Comparison of ENCODE assay signal across 21 cellular contexts in genomic region chr10:103226011-103226410, GRCh38. TPM values are rescaled to one million over a fixed set of nuclear protein-coding genes. Genes with fewer than 3 reads are reported as not detected.
"Had no signal": no experiment of that assay in that cellular context is flagged by ENCODE, and none has a peak within 500 bp of the region (broad histone marks: within the 10 kb centered on the region; RNA-seq: fewer than 3 reads in every experiment).

No MANE protein-coding gene starts in this region.

- H3K27ac Mint-ChIP-seq: activated B cell treated with CpG ODN at 0.5 μM for 24 hours; activated CD8-positive, alpha-beta memory T cell treated with anti-CD3 and anti-CD28 coated beads, Interleukin-2, amount 10 ng/mL, durations not matched to agents 7 days and 5 days; activated T-cell treated with anti-CD3 and anti-CD28 coated beads, Interleukin-2, amount 50 U/mL, for 24 hours; brain; mesothelial cell of epicardium; naive B cell; T-helper 1 cell treated with Interleukin-12 subunit alpha and Interleukin-12 subunit beta and Interleukin-4 antibody, amounts not matched to agents 30 μg/mL and 1 μg/mL, for 36 hours had no signal

- H3K27me3 ChIP-seq: suprapubic skin, upper lobe of left lung had no signal

- H3K4me3 Mint-ChIP-seq: activated B cell treated with CpG ODN at 0.5 μM for 24 hours; activated CD8-positive, alpha-beta memory T cell treated with anti-CD3 and anti-CD28 coated beads, Interleukin-2, amount 10 ng/mL, durations not matched to agents 7 days and 5 days; activated T-cell treated with anti-CD3 and anti-CD28 coated beads, Interleukin-2, amount 50 U/mL, for 24 hours; brain; mesothelial cell of epicardium; naive B cell; T-helper 1 cell treated with Interleukin-12 subunit alpha and Interleukin-12 subunit beta and Interleukin-4 antibody, amounts not matched to agents 30 μg/mL and 1 μg/mL, for 36 hours had no signal

- H3K4me1 Mint-ChIP-seq: activated B cell treated with CpG ODN at 0.5 μM for 24 hours; activated CD8-positive, alpha-beta memory T cell treated with anti-CD3 and anti-CD28 coated beads, Interleukin-2, amount 10 ng/mL, durations not matched to agents 7 days and 5 days; brain; naive B cell had no signal

- H3K27ac ChIP-seq: lower lobe of right lung, suprapubic skin had no signal

- H3K36me3 ChIP-seq: lower lobe of right lung, suprapubic skin, upper lobe of left lung had no signal

- DNase-seq: activated B cell treated with CpG ODN at 0.5 μM for 24 hours; activated CD4-positive, alpha-beta T cell treated with anti-CD3 and anti-CD28 coated beads, Interleukin-2, amount 50 U/mL, for 4 hours; activated CD8-positive, alpha-beta memory T cell treated with anti-CD3 and anti-CD28 coated beads, Interleukin-2, amount 10 ng/mL, durations not matched to agents 7 days and 5 days; activated effector memory CD4-positive, alpha-beta T cell treated with anti-CD3 and anti-CD28 coated beads, Interleukin-2, amount 50 U/mL, for 16 hours; activated T-cell treated with anti-CD3 and anti-CD28 coated beads, Interleukin-2, amount 50 U/mL, for 24 hours; amniotic stem cell; cerebellar nuclear complex; hippocampal formation; kidney glomerular epithelial cell; lower lobe of right lung; naive B cell; right cardiac atrium; stimulated activated CD4-positive, alpha-beta T cell treated with anti-CD3 and anti-CD28 coated beads, Interleukin-1b, Interleukin-23, amount 100 ng/mL, for 48 hours; stimulated activated naive CD4-positive, alpha-beta T cell treated with Interleukin-2 at 50 U/mL for 16 hours; upper lobe of left lung had no signal

- H3K4me3 ChIP-seq: lower lobe of right lung, suprapubic skin, upper lobe of left lung had no signal

- H3K27me3 Mint-ChIP-seq: activated B cell treated with CpG ODN at 0.5 μM for 24 hours; activated T-cell treated with anti-CD3 and anti-CD28 coated beads, Interleukin-2, amount 50 U/mL, for 24 hours; naive B cell had no signal

- ATAC-seq: activated CD8-positive, alpha-beta memory T cell treated with anti-CD3 and anti-CD28 coated beads, Interleukin-2, amount 10 ng/mL, durations not matched to agents 7 days and 5 days; activated naive CD4-positive, alpha-beta T cell treated with anti-CD3 and anti-CD28 coated beads, Interleukin-2, amount 50 U/mL, for 72 hours; right cardiac atrium had no signal

RNA-seq across cellular contexts. Expression of gene RPEL1, which starts 19.7 kb away (rescaled TPM):
- total RNA-seq: activated B cell treated with CpG ODN at 0.5 μM for 24 hours; activated CD8-positive, alpha-beta memory T cell treated with anti-CD3 and anti-CD28 coated beads, Interleukin-2, amount 10 ng/mL, durations not matched to agents 7 days and 5 days; activated naive CD4-positive, alpha-beta T cell treated with anti-CD3 and anti-CD28 coated beads, Interleukin-2, amount 50 U/mL, for 72 hours; mesothelial cell of epicardium; posterior vena cava; right cardiac atrium; suprapubic skin; upper lobe of left lung had no signal
- polyA plus RNA-seq: right cardiac atrium had no signal

RNA-seq across cellular contexts. Expression of gene INA, which starts 50.9 kb away (rescaled TPM):
- total RNA-seq: activated B cell treated with CpG ODN at 0.5 μM for 24 hours, lower lobe of right lung, right cardiac atrium had no signal
